26 cellular contexts compared by ENCODE assay signal in the genomic region with DNA sequence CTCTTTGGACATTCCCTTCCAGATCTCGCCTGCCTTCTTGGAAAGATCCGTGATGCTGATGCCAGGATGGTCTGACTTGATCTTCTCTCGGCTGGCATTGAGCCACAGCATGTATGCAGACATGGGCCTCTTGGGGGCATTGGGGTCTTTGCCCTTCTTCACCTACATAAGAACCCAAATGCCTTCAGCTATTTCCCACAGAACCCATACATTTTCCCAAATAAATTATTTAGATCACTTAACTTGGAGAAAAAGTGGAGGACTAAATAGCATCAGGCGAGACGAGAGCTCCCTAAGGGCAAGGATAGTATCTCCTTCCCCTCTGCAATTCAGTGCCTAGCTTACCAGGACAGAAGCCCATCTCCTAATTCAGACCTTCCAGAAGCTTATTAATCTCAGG. TPM values are rescaled to one million over a fixed set of nuclear protein-coding genes. Genes with fewer than 3 reads are reported as not detected.
DNase-seq lines count a peak whose midpoint lies in the region; ATAC-seq and TF ChIP-seq lines count a peak whose summit lies in the region.
"Had no signal": no experiment of that assay in that cellular context is flagged by ENCODE, and none has a peak within 500 bp of the region (broad histone marks: within the 10 kb centered on the region; RNA-seq: fewer than 3 reads in every experiment).

No MANE protein-coding gene starts in this region.

- in situ Hi-C loops in mammary epithelial cell (cut with MboI; ENCODE audit: low sequenced_read_pairs in 2 of 2) = no loop called here

- TF ChIP-seq CTCF in MCF 10A (IDR thresholded peaks at IDR 0.05; ENCODE audit: unreplicated experiment) = no peak
- no peak for TF ChIP-seq CTCF in mammary epithelial cell (conservative IDR thresholded peaks at IDR 0.05 in 1 of 2, IDR thresholded peaks at IDR 0.05 in 1 of 2; ENCODE audit: extremely low read depth in 1 of 2, insufficient read depth in 1 of 2, low read depth in 1 of 2, low read length in 2 of 2)

- POLR2A ChIA-PET in MCF 10A (lab: Yijun Ruan, JAX) = no interaction called here
- POLR2A ChIA-PET in naive thymus-derived CD4-positive, alpha-beta T cell (lab: Charles Lee) = no interaction called here

- no peaks in the 10 kb centered on the region for H3K9me3 Mint-ChIP-seq in MCF 10A (ENCODE audit: unreplicated experiment)
- no peaks in the 10 kb centered on the region for H3K9me3 Mint-ChIP-seq in activated T-helper 2 cell treated with anti-CD3 and anti-CD28 coated beads, Interferon-gamma antibody, Interleukin-2, Interleukin-4, amounts not matched to agents 10 μg/mL and 5 μg/mL and 100 μg/mL, durations not matched to agents 14 hours and 24 hours and 36 hours
- H3K9me3 Mint-ChIP-seq in naive thymus-derived CD4-positive, alpha-beta T cell = no peaks in the 10 kb centered on the region
- H3K9me3 Mint-ChIP-seq: activated CD4-positive, alpha-beta T cell treated with anti-CD3 and anti-CD28 coated beads, Interleukin-2, amount 10 ng/mL, durations not matched to agents 24 days and 14 days; activated naive CD4-positive, alpha-beta T cell treated with anti-CD3 and anti-CD28 coated beads for 36 hours; neural progenitor cell had no signal

- H3K4me1 Mint-ChIP-seq in MCF 10A (ENCODE audit: insufficient read depth, unreplicated experiment) = peaks cover 33% of the 10 kb centered on the region
- H3K4me1 Mint-ChIP-seq in activated T-helper 2 cell treated with anti-CD3 and anti-CD28 coated beads, Interferon-gamma antibody, Interleukin-2, Interleukin-4, amounts not matched to agents 10 μg/mL and 5 μg/mL and 100 μg/mL, durations not matched to agents 14 hours and 24 hours and 36 hours (ENCODE audit: low read depth) = peaks cover 45% of the 10 kb centered on the region
- peaks cover 17 to 55% (median 39%) of the 10 kb centered on the region in 7 donors for H3K4me1 Mint-ChIP-seq in naive thymus-derived CD4-positive, alpha-beta T cell

- no TSS peak for BruUV-seq in MCF 10A (replicated peaks; lab: Mats Ljungman, UMichigan)
- BruUV-seq in mammary epithelial cell (replicated peaks; lab: Mats Ljungman, UMichigan) = no TSS peak

- ATAC-seq in naive thymus-derived CD4-positive, alpha-beta T cell = no peak
- no peak for ATAC-seq in GM21390 (IDR thresholded peaks at IDR 0.05; ENCODE audit: unreplicated experiment)
- ATAC-seq: K562, psoas muscle had no signal

- CTCF ChIA-PET in MCF 10A (lab: Yijun Ruan, JAX) = interaction anchor here (0.5 kb wide), 1 partner anchor 22 kb away, joined by 5 read pairs; no protein-coding TSS in a partner anchor
- CTCF ChIA-PET in mammary epithelial cell (lab: Charles Lee; ENCODE audit: low non-redundant PET) = no interaction called here
- CTCF ChIA-PET in naive thymus-derived CD4-positive, alpha-beta T cell (lab: Charles Lee) = no interaction called here

- H3K4me3 Mint-ChIP-seq in MCF 10A (ENCODE audit: unreplicated experiment) = peak overlapping the region; percentile 10
- no peak overlapping the region for H3K4me3 Mint-ChIP-seq in activated T-helper 2 cell treated with anti-CD3 and anti-CD28 coated beads, Interferon-gamma antibody, Interleukin-2, Interleukin-4, amounts not matched to agents 10 μg/mL and 5 μg/mL and 100 μg/mL, durations not matched to agents 14 hours and 24 hours and 36 hours (ENCODE audit: low read depth)
- H3K4me3 Mint-ChIP-seq in naive thymus-derived CD4-positive, alpha-beta T cell = peak overlapping the region in 4 of 10 donors; percentile 25 to 95 (median 68)
- H3K4me3 Mint-ChIP-seq: activated CD4-positive, alpha-beta T cell treated with anti-CD3 and anti-CD28 coated beads, Interleukin-2, amount 10 ng/mL, durations not matched to agents 24 days and 14 days; activated naive CD4-positive, alpha-beta T cell treated with anti-CD3 and anti-CD28 coated beads for 36 hours had no signal

- H3K9me3 ChIP-seq in mammary epithelial cell (replicated peaks; ENCODE audit: insufficient read depth, low read length) = no peaks in the 10 kb centered on the region
- H3K9me3 ChIP-seq in naive thymus-derived CD4-positive, alpha-beta T cell (ENCODE audit: control insufficient read depth in 2 of 3, low read length in 3 of 3) = no peaks in the 10 kb centered on the region
- H3K9me3 ChIP-seq: psoas muscle had no signal

- peak overlapping the region; percentile 97 for H3K27ac Mint-ChIP-seq in MCF 10A (ENCODE audit: low read depth, unreplicated experiment)
- peak overlapping the region; percentile 5 for H3K27ac Mint-ChIP-seq in activated T-helper 2 cell treated with anti-CD3 and anti-CD28 coated beads, Interferon-gamma antibody, Interleukin-2, Interleukin-4, amounts not matched to agents 10 μg/mL and 5 μg/mL and 100 μg/mL, durations not matched to agents 14 hours and 24 hours and 36 hours
- peak overlapping the region in 7 of 9 donors; percentile 22 to 98 (median 76) for H3K27ac Mint-ChIP-seq in naive thymus-derived CD4-positive, alpha-beta T cell

- no peak overlapping the region for H3K4me2 ChIP-seq in mammary epithelial cell (ENCODE audit: insufficient read depth, low read depth, low read length)
- H3K4me2 ChIP-seq: neural progenitor cell had no signal

- H3K36me3 ChIP-seq in mammary epithelial cell (ENCODE audit: insufficient read depth, low read length) = peaks cover 52% of the 10 kb centered on the region
- peaks cover 23 to 62% (median 36%) of the 10 kb centered on the region in 3 experiments for H3K36me3 ChIP-seq in naive thymus-derived CD4-positive, alpha-beta T cell (ENCODE audit: control insufficient read depth in 2 of 3, insufficient read depth in 3 of 3, low read length in 3 of 3)
- H3K36me3 ChIP-seq: neural progenitor cell had no signal

- peaks cover 74% of the 10 kb centered on the region for H3K36me3 Mint-ChIP-seq in MCF 10A (ENCODE audit: insufficient read depth, unreplicated experiment)
- peaks cover 76% of the 10 kb centered on the region for H3K36me3 Mint-ChIP-seq in activated T-helper 2 cell treated with anti-CD3 and anti-CD28 coated beads, Interferon-gamma antibody, Interleukin-2, Interleukin-4, amounts not matched to agents 10 μg/mL and 5 μg/mL and 100 μg/mL, durations not matched to agents 14 hours and 24 hours and 36 hours (ENCODE audit: low read depth)
- peaks cover 21 to 49% (median 43%) of the 10 kb centered on the region in 5 donors for H3K36me3 Mint-ChIP-seq in naive thymus-derived CD4-positive, alpha-beta T cell

- H2AFZ ChIP-seq in mammary epithelial cell (ENCODE audit: low read depth, low read length) = no peak overlapping the region
- H2AFZ ChIP-seq: GM23248, neural progenitor cell had no signal

- H3K27me3 Mint-ChIP-seq in MCF 10A (ENCODE audit: insufficient read depth, unreplicated experiment) = no peaks in the 10 kb centered on the region
- no peaks in the 10 kb centered on the region for H3K27me3 Mint-ChIP-seq in activated T-helper 2 cell treated with anti-CD3 and anti-CD28 coated beads, Interferon-gamma antibody, Interleukin-2, Interleukin-4, amounts not matched to agents 10 μg/mL and 5 μg/mL and 100 μg/mL, durations not matched to agents 14 hours and 24 hours and 36 hours (ENCODE audit: low read depth)
- H3K27me3 Mint-ChIP-seq in naive thymus-derived CD4-positive, alpha-beta T cell = no peaks in the 10 kb centered on the region
- H3K27me3 Mint-ChIP-seq: activated CD4-positive, alpha-beta T cell treated with anti-CD3 and anti-CD28 coated beads, Interleukin-2, amount 10 ng/mL, durations not matched to agents 24 days and 14 days had no signal

- dilution Hi-C loops in mammary epithelial cell (cut with HindIII; ENCODE audit: low sequenced_read_pairs) = loop anchor here (10.0 kb wide), 1 partner anchor 483 kb away; no protein-coding TSS in a partner anchor

- H4K20me1 ChIP-seq in mammary epithelial cell (ENCODE audit: insufficient read depth, low read length) = no peaks in the 10 kb centered on the region

- peaks cover 64% of the 10 kb centered on the region for H3K79me2 ChIP-seq in mammary epithelial cell (ENCODE audit: insufficient read depth, low read length)

- no peak overlapping the region for H3K4me3 ChIP-seq in mammary epithelial cell (replicated peaks in 1 of 3; ENCODE audit: insufficient read depth in 1 of 3, low read depth in 2 of 3, low read length in 3 of 3)
- H3K4me3 ChIP-seq in naive thymus-derived CD4-positive, alpha-beta T cell (ENCODE audit: low read length) = no peak overlapping the region
- H3K4me3 ChIP-seq: GM23248, K562, neural progenitor cell, psoas muscle had no signal

- H3K27me3 ChIP-seq in mammary epithelial cell (ENCODE audit: insufficient read depth, low read length) = no peaks in the 10 kb centered on the region
- no peaks in the 10 kb centered on the region for H3K27me3 ChIP-seq in naive thymus-derived CD4-positive, alpha-beta T cell (ENCODE audit: control insufficient read depth in 2 of 2, insufficient read depth in 2 of 2, low read length in 2 of 2)
- H3K27me3 ChIP-seq: neural progenitor cell had no signal

- H3K9ac ChIP-seq in mammary epithelial cell (ENCODE audit: insufficient read depth, low read length) = no peak overlapping the region
- H3K9ac ChIP-seq: GM23248, neural progenitor cell had no signal

- peaks cover 32% of the 10 kb centered on the region for H3K4me1 ChIP-seq in mammary epithelial cell (ENCODE audit: insufficient read depth, low read length)
- H3K4me1 ChIP-seq in naive thymus-derived CD4-positive, alpha-beta T cell (ENCODE audit: control insufficient read depth in 2 of 2, insufficient read depth in 2 of 2, low read length in 2 of 2) = peaks cover 8 to 14% of the 10 kb centered on the region in 2 donors

- 87% methylated on average over 5 of the region's 5 CpGs for WGBS in mammary epithelial cell (ENCODE audit: low coverage, missing lambda C conversion rate)

- H3K27ac ChIP-seq in mammary epithelial cell (ENCODE audit: insufficient read depth, low read depth, low read length) = no peak overlapping the region
- H3K27ac ChIP-seq in naive thymus-derived CD4-positive, alpha-beta T cell (ENCODE audit: low read depth, low read length) = no peak overlapping the region
- H3K27ac ChIP-seq: GM23248, neural progenitor cell had no signal

- DNase-seq in MCF 10A (ENCODE audit: unreplicated experiment) = no peak
- DNase-seq in mammary epithelial cell = no peak
- DNase-seq in activated T-helper 2 cell treated with anti-CD3 and anti-CD28 coated beads, Interferon-gamma antibody, Interleukin-2, Interleukin-4, amounts not matched to agents 10 μg/mL and 5 μg/mL and 100 μg/mL, durations not matched to agents 14 hours and 24 hours and 36 hours (ENCODE audit: low spot score) = no peak
- DNase-seq in naive thymus-derived CD4-positive, alpha-beta T cell = no peak
- no peak for DNase-seq in SW480 (ENCODE audit: low spot score)
- DNase-seq in CD1c-positive myeloid dendritic cell (ENCODE audit: extremely low spot score) = no peak
- DNase-seq in SW 1271 (lab: John Stamatoyannopoulos, UW) = no peak
- DNase-seq: activated CD4-positive, alpha-beta T cell treated with anti-CD3 and anti-CD28 coated beads, Interleukin-2, amount 10 ng/mL, durations not matched to agents 24 days and 14 days; activated naive CD4-positive, alpha-beta T cell treated with anti-CD3 and anti-CD28 coated beads for 36 hours; COR-L47; GM23248; hypothalamus; kidney; mesendoderm; MV-4-11; NCI-H187 treated with DMSO at 0.1 percent for 48 hours; NCI-H226; psoas muscle; stimulated activated CD4-positive, alpha-beta T cell treated with anti-CD3 and anti-CD28 coated beads, Interleukin-2, amount 100 ng/mL, for 48 hours; substantia nigra had no signal

- intact Hi-C loops in MCF 10A (cut with micrococcal nuclease) (no loop called here), mammary epithelial cell (cut with micrococcal nuclease) (no loop called here)
- intact Hi-C loops in activated T-helper 2 cell treated with anti-CD3 and anti-CD28 coated beads, Interferon-gamma antibody, Interleukin-2, Interleukin-4, amounts not matched to agents 10 μg/mL and 5 μg/mL and 100 μg/mL, durations not matched to agents 14 hours and 24 hours and 36 hours (cut with micrococcal nuclease) = no loop called here
- intact Hi-C loops in naive thymus-derived CD4-positive, alpha-beta T cell (cut with micrococcal nuclease) = loop anchor here (5.0 to 10.0 kb wide), 3 partner anchors 237 to 1817 kb away; a partner anchor contains a TSS

RNA-seq across cellular contexts. Expression of a gene that starts 3.0 kb away (rescaled TPM):
- total RNA-seq in MCF 10A (2022) (198 and 202 TPM in 2 replicates), mammary epithelial cell (100 to 1,000 TPM; 195 to 208 TPM)
- polyA plus RNA-seq in mammary epithelial cell = 84.3 TPM
- 309 TPM for polyA minus RNA-seq in mammary epithelial cell
- total RNA-seq in activated T-helper 2 cell treated with anti-CD3 and anti-CD28 coated beads, Interferon-gamma antibody, Interleukin-2, Interleukin-4, amounts not matched to agents 10 μg/mL and 5 μg/mL and 100 μg/mL, durations not matched to agents 14 hours and 24 hours and 36 hours = 15.6 and 16.5 TPM in 2 replicates
- total RNA-seq in naive thymus-derived CD4-positive, alpha-beta T cell = 10 to 100 TPM; 11.2 to 22.0 (median 15.9) TPM
- 1 to 10 TPM; 2.8 to 7.5 TPM for polyA plus RNA-seq in naive thymus-derived CD4-positive, alpha-beta T cell

RNA-seq across cellular contexts. Expression of a gene that starts 8.0 kb away (rescaled TPM):
- total RNA-seq in MCF 10A (2022) (159 and 229 TPM in 2 replicates), mammary epithelial cell (100 to 1,000 TPM in 1 of 2 donors, 10 to 100 TPM in 1; 53.0 to 127 TPM)
- 160 TPM for polyA plus RNA-seq in mammary epithelial cell
- 291 TPM for polyA minus RNA-seq in mammary epithelial cell
- total RNA-seq in activated T-helper 2 cell treated with anti-CD3 and anti-CD28 coated beads, Interferon-gamma antibody, Interleukin-2, Interleukin-4, amounts not matched to agents 10 μg/mL and 5 μg/mL and 100 μg/mL, durations not matched to agents 14 hours and 24 hours and 36 hours = 214 and 218 TPM in 2 replicates
- 100 to 1,000 TPM in 1 of 5 experiments, 10 to 100 TPM in 4; 46.9 to 146 (median 70.1) TPM for total RNA-seq in naive thymus-derived CD4-positive, alpha-beta T cell
- polyA plus RNA-seq in naive thymus-derived CD4-positive, alpha-beta T cell = 10 to 100 TPM; 34.3 to 48.9 TPM

RNA-seq across cellular contexts. Expression of a gene that starts 10.4 kb away (rescaled TPM):
- total RNA-seq in MCF 10A (2022) = not detected in 2 replicates
- not detected for total RNA-seq in mammary epithelial cell
- polyA plus RNA-seq in mammary epithelial cell = not detected
- not detected for polyA minus RNA-seq in mammary epithelial cell
- total RNA-seq in activated T-helper 2 cell treated with anti-CD3 and anti-CD28 coated beads, Interferon-gamma antibody, Interleukin-2, Interleukin-4, amounts not matched to agents 10 μg/mL and 5 μg/mL and 100 μg/mL, durations not matched to agents 14 hours and 24 hours and 36 hours = not detected in 2 replicates
- not detected for total RNA-seq in naive thymus-derived CD4-positive, alpha-beta T cell
- not detected for polyA plus RNA-seq in naive thymus-derived CD4-positive, alpha-beta T cell
- total RNA-seq: activated CD4-positive, alpha-beta T cell treated with anti-CD3 and anti-CD28 coated beads, Interleukin-2, amount 10 ng/mL, durations not matched to agents 24 days and 14 days; activated naive CD4-positive, alpha-beta T cell treated with anti-CD3 and anti-CD28 coated beads for 36 hours; Daoy; endothelial cell of umbilical vein; GM23248; K562; kidney; SK-MEL-5 had no signal
- polyA plus RNA-seq: endothelial cell of umbilical vein, K562 had no signal

RNA-seq across cellular contexts. Expression of a gene that starts 53.2 kb away (rescaled TPM):
- total RNA-seq in MCF 10A (2022) (not detected in 2 replicates), mammary epithelial cell (not detected)
- not detected for polyA plus RNA-seq in mammary epithelial cell
- not detected for polyA minus RNA-seq in mammary epithelial cell
- not detected in 2 replicates for total RNA-seq in activated T-helper 2 cell treated with anti-CD3 and anti-CD28 coated beads, Interferon-gamma antibody, Interleukin-2, Interleukin-4, amounts not matched to agents 10 μg/mL and 5 μg/mL and 100 μg/mL, durations not matched to agents 14 hours and 24 hours and 36 hours
- not detected for total RNA-seq in naive thymus-derived CD4-positive, alpha-beta T cell
- polyA plus RNA-seq in naive thymus-derived CD4-positive, alpha-beta T cell = not detected
- total RNA-seq: activated CD4-positive, alpha-beta T cell treated with anti-CD3 and anti-CD28 coated beads, Interleukin-2, amount 10 ng/mL, durations not matched to agents 24 days and 14 days; activated naive CD4-positive, alpha-beta T cell treated with anti-CD3 and anti-CD28 coated beads for 36 hours; Daoy; endothelial cell of umbilical vein; GM23248; kidney; psoas muscle; SK-MEL-5 had no signal
- polyA plus RNA-seq: endothelial cell of umbilical vein, GM23248, psoas muscle had no signal

Comparison
In these comparisons a context has a peak if more than half of its experiments do, and no peak if none do; other contexts are left out.
1. H3K27ac Mint-ChIP-seq: peak in every context shown above with its lines; median percentile 97 in MCF 10A; 76 in naive thymus-derived CD4-positive, alpha-beta T cell; 5 in activated T-helper 2 cell treated with anti-CD3 and anti-CD28 coated beads, Interferon-gamma antibody, Interleukin-2, Interleukin-4, amounts not matched to agents 10 μg/mL and 5 μg/mL and 100 μg/mL, durations not matched to agents 14 hours and 24 hours and 36 hours.
2. intact Hi-C loops: an anchor here in naive thymus-derived CD4-positive, alpha-beta T cell (5.0 to 10.0 kb wide); none called in MCF 10A, mammary epithelial cell and activated T-helper 2 cell treated with anti-CD3 and anti-CD28 coated beads, Interferon-gamma antibody, Interleukin-2, Interleukin-4, amounts not matched to agents 10 μg/mL and 5 μg/mL and 100 μg/mL, durations not matched to agents 14 hours and 24 hours and 36 hours.